26 cellular contexts compared by ENCODE assay signal in genomic region chr1:18561967-18562366, GRCh38.
DNase-seq lines count a peak whose midpoint lies in the region; ATAC-seq, FAIRE-seq and TF ChIP-seq lines count a peak whose summit lies in the region.
"Had no signal": no experiment of that assay in that cellular context is flagged by ENCODE, and none has a peak within 500 bp of the region (broad histone marks: within the 10 kb centered on the region; RNA-seq: fewer than 3 reads in every experiment).

No MANE protein-coding gene starts in this region.

- no peaks in the 10 kb centered on the region for H3K9me2 ChIP-seq in SK-N-SH

- H3K4me2 ChIP-seq in SK-N-SH (no peak overlapping the region), H1 (ENCODE audit: insufficient read depth in 1 of 2, low read depth in 2 of 2, low read length in 2 of 2) (no peak overlapping the region), neuronal stem cell (ENCODE audit: insufficient read depth, low read length, poor library complexity, severe bottlenecking) (no peak overlapping the region)
- H3K4me2 ChIP-seq: A549, BLaER1 had no signal

- TF ChIP-seq RAD21 in SK-N-SH (IDR thresholded peaks at IDR 0.05; ENCODE audit: low read length) (no peak), H1 (IDR thresholded peaks at IDR 0.05 in 1 of 2, conservative IDR thresholded peaks at IDR 0.05 in 1 of 2; ENCODE audit: low read depth in 2 of 2, low read length in 2 of 2) (no peak)

- no peak overlapping the region for H2BK5ac ChIP-seq in H1 (ENCODE audit: low read depth, low read length)
- H2BK5ac ChIP-seq in neuronal stem cell (ENCODE audit: low read length) = no peak overlapping the region

- TF ChIP-seq CTCF in SK-N-SH (IDR thresholded peaks at IDR 0.05) (no peak), H1 (IDR thresholded peaks at IDR 0.05; ENCODE audit: control extremely low read depth in 1 of 3, insufficient read depth in 1 of 3, low read depth in 1 of 3, low read length in 3 of 3) (no peak)

- H2BK20ac ChIP-seq in H1 (ENCODE audit: low read length) = no peak overlapping the region

- POLR2A ChIA-PET in SK-N-SH (lab: Yijun Ruan, JAX) (no interaction called here), H1 (lab: Charles Lee; ENCODE audit: partially characterized antibody) (no interaction called here)

- no peak for FAIRE-seq in H1 (lab: Jason Lieb, UNC)
- FAIRE-seq: A549, G401.6, GM12891, GM19239 had no signal

- H3K4ac ChIP-seq in H1 (replicated peaks; ENCODE audit: insufficient read length, low read depth, low read length) = no peak overlapping the region
- H3K4ac ChIP-seq in neuronal stem cell (ENCODE audit: low read length) = no peak overlapping the region

- H3K9ac ChIP-seq in SK-N-SH (no peak overlapping the region), H1 (replicated peaks in 1 of 4; ENCODE audit: extremely low read depth in 1 of 4, low read depth in 3 of 4, low read length in 3 of 4) (no peak overlapping the region), neuronal stem cell (ENCODE audit: low read depth, low read length, poor library complexity) (no peak overlapping the region)
- H3K9ac ChIP-seq: BLaER1 had no signal

- no peak overlapping the region for H3K4me3 ChIP-seq in SK-N-SH (ENCODE audit: low read depth in 2 of 2, low read length in 1 of 2)
- no peak overlapping the region for H3K4me3 ChIP-seq in H1 (ENCODE audit: extremely low read depth in 1 of 4, insufficient read depth in 2 of 4, low read depth in 3 of 4, low read length in 4 of 4)
- H3K4me3 ChIP-seq in neuronal stem cell (ENCODE audit: low read length in 2 of 2) = no peak overlapping the region
- H3K4me3 ChIP-seq: A549, BLaER1 had no signal

- no peak overlapping the region for H4K5ac ChIP-seq in H1 (ENCODE audit: insufficient read length, low read depth, low read length)

- H3K79me2 ChIP-seq in SK-N-SH (ENCODE audit: insufficient read depth) (no peaks in the 10 kb centered on the region), H1 (ENCODE audit: control insufficient read depth in 1 of 2, insufficient read depth in 2 of 2, low read length in 2 of 2) (no peaks in the 10 kb centered on the region)

- ATAC-seq in SK-N-SH treated with all-trans-retinoic acid at 6 μM for 48 hours = no peak
- ATAC-seq in HG02981 (IDR thresholded peaks at IDR 0.05; ENCODE audit: unreplicated experiment) = no peak
- no peak for ATAC-seq in HG02642 (IDR thresholded peaks at IDR 0.05; ENCODE audit: poor library complexity, unreplicated experiment)
- ATAC-seq: A549 had no signal

- H2BK15ac ChIP-seq in H1 (ENCODE audit: low read length) (no peak overlapping the region), neuronal stem cell (ENCODE audit: low read length) (no peak overlapping the region)

- H4K20me1 ChIP-seq in SK-N-SH (ENCODE audit: insufficient read depth) = no peaks in the 10 kb centered on the region
- no peaks in the 10 kb centered on the region for H4K20me1 ChIP-seq in H1 (replicated peaks in 1 of 2; ENCODE audit: control insufficient read depth in 1 of 2, insufficient read depth in 2 of 2, low read length in 2 of 2)
- H4K20me1 ChIP-seq: BLaER1 had no signal

- peaks cover 5% of the 10 kb centered on the region; the same call in 1 of the 2 replicates for H3K23me2 ChIP-seq in H1 (ENCODE audit: low read depth, low read length)

- no peaks in the 10 kb centered on the region; the same call in 1 of the 2 replicates for H3K27me3 ChIP-seq in SK-N-SH (ENCODE audit: insufficient read depth)
- H3K27me3 ChIP-seq in H1 (replicated peaks in 1 of 4; ENCODE audit: control insufficient read depth in 3 of 4, extremely low read depth in 1 of 4, insufficient read depth in 3 of 4, low read length in 3 of 4) = peaks cover 0 to 6% (median 0%) of the 10 kb centered on the region in 4 experiments; a peak in 2 of 7 replicates
- peaks cover 0 to 20% (median 2%) of the 10 kb centered on the region in 3 experiments for H3K27me3 ChIP-seq in neuronal stem cell (ENCODE audit: control insufficient read depth in 3 of 3, insufficient read depth in 3 of 3, low read depth in 1 of 3, low read length in 3 of 3)
- H3K27me3 ChIP-seq: BLaER1 had no signal

- H3K56ac ChIP-seq in H1 (replicated peaks; ENCODE audit: insufficient read length, low read depth, low read length) = no peak overlapping the region

- H3K14ac ChIP-seq in H1 (ENCODE audit: insufficient read length) (no peak overlapping the region), neuronal stem cell (ENCODE audit: low read length) (no peak overlapping the region)

- H3K79me1 ChIP-seq in H1 (ENCODE audit: low read depth, low read length) = no peaks in the 10 kb centered on the region
- no peaks in the 10 kb centered on the region for H3K79me1 ChIP-seq in neuronal stem cell (ENCODE audit: low read depth, low read length)

- peak overlapping the region; percentile 11 for H4K8ac ChIP-seq in H1 (ENCODE audit: extremely low read depth, insufficient read depth, low read length)
- H4K8ac ChIP-seq in neuronal stem cell (ENCODE audit: low read depth, low read length) = no peak overlapping the region

- H3K23ac ChIP-seq in H1 (ENCODE audit: insufficient read length) (no peak overlapping the region), neuronal stem cell (ENCODE audit: low read depth, low read length, poor library complexity) (no peak overlapping the region)

- CTCF ChIA-PET in SK-N-SH (lab: Yijun Ruan, JAX) (interaction anchor here (1.4 to 5.6 kb wide), 2 partner anchors 13 to 19 kb away, joined by 8 to 50 read pairs; no protein-coding TSS in a partner anchor), H1 (lab: Charles Lee; ENCODE audit: partially characterized antibody) (interaction anchor here (1.1 to 50.4 kb wide), 4 partner anchors 9 to 327 kb away, joined by 3 to 984 read pairs (median 494); no protein-coding TSS in a partner anchor)

- H4K91ac ChIP-seq in H1 (replicated peaks; ENCODE audit: insufficient read length, low read length) (no peak overlapping the region), neuronal stem cell (ENCODE audit: low read depth, low read length, poor library complexity) (no peak overlapping the region)

- no peak for TF ChIP-seq POLR2A in H1 (IDR thresholded peaks at IDR 0.05; ENCODE audit: control extremely low read depth in 1 of 2, low read depth in 2 of 2, low read length in 2 of 2)

- H3F3A ChIP-seq in SK-N-SH (replicated peaks; ENCODE audit: insufficient read depth) = no peaks in the 10 kb centered on the region

- H3K18ac ChIP-seq in H1 (ENCODE audit: extremely low read depth, low read length) (no peak overlapping the region), neuronal stem cell (ENCODE audit: low read length) (peak overlapping the region; percentile 0)

- H2BK120ac ChIP-seq in H1 (replicated peaks; ENCODE audit: low read depth, low read length) = no peak overlapping the region
- H2BK120ac ChIP-seq in neuronal stem cell (ENCODE audit: low read depth, low read length) = no peak overlapping the region

- H2BK12ac ChIP-seq in H1 (ENCODE audit: low read depth, low read length) = no peak overlapping the region
- H2BK12ac ChIP-seq in neuronal stem cell (ENCODE audit: low read length) = no peak overlapping the region

- H3K27ac ChIP-seq in SK-N-SH (ENCODE audit: low read depth in 2 of 2, low read length in 1 of 2) (no peak overlapping the region), H1 (ENCODE audit: low read depth, low read length) (no peak overlapping the region), neuronal stem cell (replicated peaks; ENCODE audit: low read length) (no peak overlapping the region)
- H3K27ac ChIP-seq: 22Rv1, A549, BLaER1 had no signal

- H3K36me3 ChIP-seq in SK-N-SH (replicated peaks in 1 of 2; ENCODE audit: control insufficient read depth in 1 of 2, insufficient read depth in 2 of 2, low read length in 1 of 2) = no peaks in the 10 kb centered on the region
- H3K36me3 ChIP-seq in H1 (ENCODE audit: control insufficient read depth in 2 of 4, insufficient read depth in 4 of 4, low read length in 3 of 4) = no peaks in the 10 kb centered on the region
- H3K36me3 ChIP-seq in neuronal stem cell (replicated peaks in 1 of 2; ENCODE audit: control insufficient read depth in 2 of 2, insufficient read depth in 2 of 2, low read length in 2 of 2) = no peaks in the 10 kb centered on the region
- H3K36me3 ChIP-seq: BLaER1 had no signal

- peaks cover 0 to 2% of the 10 kb centered on the region in 2 experiments; a peak in 1 of 4 replicates for H3K4me1 ChIP-seq in SK-N-SH (ENCODE audit: control insufficient read depth in 1 of 2, insufficient read depth in 2 of 2, low read depth in 1 of 2, low read length in 1 of 2)
- peaks cover 0 to 13% (median 6%) of the 10 kb centered on the region in 4 experiments; a peak in 5 of 7 replicates for H3K4me1 ChIP-seq in H1 (replicated peaks in 1 of 4; ENCODE audit: control insufficient read depth in 3 of 4, insufficient read depth in 4 of 4, low read length in 3 of 4)
- H3K4me1 ChIP-seq in neuronal stem cell (ENCODE audit: control insufficient read depth in 2 of 2, insufficient read depth in 1 of 2, low read depth in 1 of 2, low read length in 2 of 2) = peaks cover 0 to 10% of the 10 kb centered on the region in 2 donors

- H2AK5ac ChIP-seq in H1 (ENCODE audit: low read depth, low read length) = no peak overlapping the region
- no peak overlapping the region for H2AK5ac ChIP-seq in neuronal stem cell (ENCODE audit: low read depth, low read length)

- WGBS in SK-N-SH (ENCODE audit: low lambda C conversion rate) = 15% methylated on average over 7 of the region's 9 CpGs
- WGBS in H1 (ENCODE audit: extremely low coverage in 1 of 2, insufficient coverage in 1 of 2, insufficient read length in 1 of 2, insufficient replicate concordance in 2 of 2, low coverage in 1 of 2, low lambda C conversion rate in 2 of 2, missing lambda C conversion rate in 1 of 2), 2 experiments = 86% methylated on average over 9 of the region's 9 CpGs; no CpG with 5 or more reads in 1 of the 2 experiments
- no CpG with 5 or more reads among the region's 9 CpGs for WGBS in neuronal stem cell (ENCODE audit: extremely low coverage in 2 of 2, insufficient read length in 2 of 2, insufficient replicate concordance in 1 of 2), 2 donors

- DNase-seq in SK-N-SH (peak; percentile 37), H1 (ENCODE audit: low read depth in 1 of 2, low spot score in 2 of 2) (no peak), neuronal stem cell (ENCODE audit: low spot score) (no peak), NCI-H2171 treated with DMSO at 0.1 percent for 48 hours (lab: John Stamatoyannopoulos, UW) (no peak)
- DNase-seq: AML-193; C1 segment of cervical spinal cord; CD4-positive, alpha-beta memory T cell; CD4-positive, CD25-positive, alpha-beta regulatory T cell; CD8-positive, alpha-beta memory T cell; COR-L47; DMS 273 treated with DMSO at 0.1 percent for 48 hours; DMS153; DMS53; DMS79; DND-41; EL; GF-D8 had no signal

- TF ChIP-seq EP300 in SK-N-SH (IDR thresholded peaks at IDR 0.05; ENCODE audit: borderline replicate concordance in 1 of 2, low read depth in 1 of 2, low read length in 1 of 2) (no peak), H1 (IDR thresholded peaks at IDR 0.05; ENCODE audit: borderline replicate concordance in 1 of 2, low read depth in 2 of 2, low read length in 2 of 2) (no peak)

- H3K9me3 ChIP-seq in SK-N-SH = no peaks in the 10 kb centered on the region
- no peaks in the 10 kb centered on the region for H3K9me3 ChIP-seq in H1 (ENCODE audit: insufficient read depth in 2 of 2, low read depth in 1 of 2, low read length in 1 of 2)
- no peaks in the 10 kb centered on the region for H3K9me3 ChIP-seq in neuronal stem cell (replicated peaks in 1 of 2; ENCODE audit: control insufficient read depth in 2 of 2, insufficient read depth in 1 of 2, low read depth in 1 of 2, low read length in 2 of 2)
- H3K9me3 ChIP-seq: A549, BLaER1 had no signal

- H2AFZ ChIP-seq in SK-N-SH (ENCODE audit: low read depth) = no peak overlapping the region
- H2AFZ ChIP-seq in H1 (ENCODE audit: low read length) = no peak overlapping the region
- H2AFZ ChIP-seq in neuronal stem cell (ENCODE audit: low read length) = no peak overlapping the region
